14 cellular contexts compared by ENCODE assay signal in genomic region chr2:73602960-73603611, GRCh38. TPM values are rescaled to one million over a fixed set of nuclear protein-coding genes. Genes with fewer than 3 reads are reported as not detected.
DNase-seq lines count a peak whose midpoint lies in the region; ATAC-seq, FAIRE-seq and TF ChIP-seq lines count a peak whose summit lies in the region.
"Not testable (repeated sequence)": the region's sequence is repeated elsewhere in the genome, so short reads cannot be mapped to it uniquely, and the experiment has no call there.
"Had no signal": no experiment of that assay in that cellular context is flagged by ENCODE, and none has a peak within 500 bp of the region (broad histone marks: within the 10 kb centered on the region; RNA-seq: fewer than 3 reads in every experiment).

No MANE protein-coding gene starts in this region.

- peaks cover 70% of the 10 kb centered on the region for H3K36me3 Mint-ChIP-seq in activated T-cell treated with anti-CD3 and anti-CD28 coated beads, Interleukin-2, amount 50 U/mL, for 24 hours (ENCODE audit: low read depth)

- DNase-seq in activated T-cell treated with anti-CD3 and anti-CD28 coated beads, Interleukin-2, amount 50 U/mL, for 24 hours = not testable (repeated sequence)
- peak; percentile 75 for DNase-seq in bronchial epithelial cell (ENCODE audit: low read depth)
- peak; percentile 13 for DNase-seq in kidney tubule cell (ENCODE audit: low spot score)

- H3K4me3 Mint-ChIP-seq in activated T-cell treated with anti-CD3 and anti-CD28 coated beads, Interleukin-2, amount 50 U/mL, for 24 hours = not testable (repeated sequence)

- not testable (repeated sequence) for H3K4me1 Mint-ChIP-seq in activated T-cell treated with anti-CD3 and anti-CD28 coated beads, Interleukin-2, amount 50 U/mL, for 24 hours (ENCODE audit: low read depth)

- H3K9me3 Mint-ChIP-seq in activated T-cell treated with anti-CD3 and anti-CD28 coated beads, Interleukin-2, amount 50 U/mL, for 24 hours = not testable (repeated sequence)

- not testable (repeated sequence) for H3K27me3 ChIP-seq in ACC112 (ENCODE audit: insufficient read depth, low read length); bronchial epithelial cell (ENCODE audit: control insufficient read depth, insufficient read depth, low read length)

- H2AFZ ChIP-seq in ACC112 (ENCODE audit: low read length, unreplicated experiment) = not testable (repeated sequence)

- not testable (repeated sequence) for H3K27me3 Mint-ChIP-seq in activated T-cell treated with anti-CD3 and anti-CD28 coated beads, Interleukin-2, amount 50 U/mL, for 24 hours

- not testable (repeated sequence) for FAIRE-seq in bronchial epithelial cell (lab: Jason Lieb, UNC)

- ATAC-seq in GM18517 (IDR thresholded peaks at IDR 0.05; ENCODE audit: unreplicated experiment) = peak; percentile 74
- peak; percentile 58 for ATAC-seq in GM21423 (IDR thresholded peaks at IDR 0.05; ENCODE audit: unreplicated experiment)
- ATAC-seq in HG02884 (IDR thresholded peaks at IDR 0.05; ENCODE audit: unreplicated experiment) = peak; percentile 71
- ATAC-seq in HG03558 (IDR thresholded peaks at IDR 0.05; ENCODE audit: extremely low read depth, unreplicated experiment) = peak; percentile 68

- H3K4me3 ChIP-seq in ACC112 (ENCODE audit: low read depth, low read length); bronchial epithelial cell (ENCODE audit: low read depth, low read length): not testable (repeated sequence)

- peak overlapping the region; percentile 52 for H3K27ac ChIP-seq in ACC112 (ENCODE audit: low read depth, low read length)

- H3K36me3 ChIP-seq in ACC112 (ENCODE audit: insufficient read depth, low read length); bronchial epithelial cell (ENCODE audit: control insufficient read depth, insufficient read depth, low read length): not testable (repeated sequence)

- peak overlapping the region; percentile 60 for H3K27ac Mint-ChIP-seq in activated T-cell treated with anti-CD3 and anti-CD28 coated beads, Interleukin-2, amount 50 U/mL, for 24 hours

- not testable (repeated sequence) for H3K79me2 ChIP-seq in ACC112 (ENCODE audit: control insufficient read depth, insufficient read depth, low read length, unreplicated experiment)

- H3K4me1 ChIP-seq in ACC112 (ENCODE audit: control insufficient read depth, insufficient read depth, low read length, unreplicated experiment) = not testable (repeated sequence)

- not testable (repeated sequence) for TF ChIP-seq CTCF in bronchial epithelial cell (IDR thresholded peaks at IDR 0.05; ENCODE audit: insufficient read depth, low read length, severe bottlenecking)

RNA-seq across cellular contexts. Expression of gene NAT8, which starts 39.1 kb away (rescaled TPM):
- total RNA-seq in bronchial epithelial cell = not detected in 2 replicates
- total RNA-seq: OCI-LY7; pancreas; SJCRH30; skeletal muscle tissue; T-helper 2 cell treated with Interferon-gamma antibody and Interleukin-4, amounts not matched to agents 100 ng/mL and 5 ng/mL, for 36 hours; tibial nerve had no signal
